In the genomic region with DNA sequence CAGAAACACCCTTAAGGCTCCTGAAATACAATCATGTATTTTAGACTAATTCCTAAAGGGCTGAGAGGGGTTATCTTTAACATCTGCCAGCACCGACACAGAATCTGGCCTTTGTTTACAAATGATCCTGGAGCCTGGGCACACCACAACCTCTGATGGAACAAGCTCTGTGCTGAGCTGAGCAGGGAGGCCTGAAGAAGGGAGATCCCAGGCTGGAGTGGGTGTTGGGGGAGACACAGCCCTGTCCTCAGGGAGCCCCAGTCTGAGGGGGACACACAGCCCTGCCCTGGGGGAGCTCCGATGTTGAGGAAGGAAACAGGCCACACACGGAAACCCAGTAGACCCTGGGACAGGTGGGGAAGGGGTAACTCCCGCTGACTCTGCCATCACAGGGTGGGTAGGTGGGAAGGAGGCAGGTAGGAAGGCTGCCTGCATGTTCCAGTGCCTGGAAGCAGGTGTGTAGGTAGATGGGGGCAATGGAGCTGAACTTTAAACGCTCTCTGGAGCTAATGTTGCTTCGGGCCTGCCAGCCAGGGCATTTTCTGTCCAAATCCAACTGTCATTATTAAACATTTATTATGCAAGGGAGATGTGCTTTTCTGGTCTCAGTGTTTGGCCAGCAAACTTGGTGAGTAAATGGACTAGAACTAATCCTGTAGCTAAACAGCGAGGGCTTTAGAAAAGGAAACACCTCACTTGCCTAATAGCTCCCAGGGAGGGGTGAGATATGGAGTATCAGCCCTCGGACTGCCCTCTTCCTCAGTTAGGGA, we compare ENCODE assay signal across 14 cellular contexts.
DNase-seq lines count a peak whose midpoint lies in the region; TF ChIP-seq lines count a peak whose summit lies in the region.
"Had no signal": no experiment of that assay in that cellular context is flagged by ENCODE, and none has a peak within 500 bp of the region (broad histone marks: within the 10 kb centered on the region; RNA-seq: fewer than 3 reads in every experiment).

No MANE protein-coding gene starts in this region.

- H3K27ac ChIP-seq in BLaER1 (no peak overlapping the region), esophagus (ENCODE audit: low read depth in 2 of 2, low read length in 1 of 2) (peak overlapping the region; percentile 31 to 40)
- H3K27ac ChIP-seq: lower lobe of right lung had no signal

- DNase-seq in NCI-H1092 (lab: John Stamatoyannopoulos, UW): peak; percentile 66
- no peak for DNase-seq in NCI-H1436 (lab: John Stamatoyannopoulos, UW)
- DNase-seq in activated T-cell treated with anti-CD3 and anti-CD28 coated beads, Interleukin-2, amount 50 U/mL, for 48 hours: no peak
- no peak for DNase-seq in HCEC 1CT
- no peak for DNase-seq in GOT3 (lab: John Stamatoyannopoulos, UW)
- DNase-seq: hippocampal formation, lower lobe of right lung, NCI-H1105, SIG-M5, trophoblast cell had no signal

- H3K4me1 Mint-ChIP-seq in nephron: peaks cover 47% of the 10 kb centered on the region
- H3K4me1 Mint-ChIP-seq: activated naive CD4-positive, alpha-beta T cell treated with anti-CD3 and anti-CD28 coated beads, Interleukin-2, amount 50 U/mL, for 24 hours had no signal

- H3K4me3 Mint-ChIP-seq in nephron: no peak overlapping the region
- H3K4me3 Mint-ChIP-seq: activated naive CD4-positive, alpha-beta T cell treated with anti-CD3 and anti-CD28 coated beads, Interleukin-2, amount 50 U/mL, for 24 hours had no signal

- no peak for TF ChIP-seq CTCF in nephron (IDR thresholded peaks at IDR 0.05; ENCODE audit: unreplicated experiment in 3 of 3)

- H3K27me3 ChIP-seq in BLaER1 (no peaks in the 10 kb centered on the region), esophagus (ENCODE audit: control insufficient read depth in 1 of 2, insufficient read depth in 2 of 2, low read length in 2 of 2) (no peaks in the 10 kb centered on the region)

- no peaks in the 10 kb centered on the region for H3K9me3 Mint-ChIP-seq in nephron
- H3K9me3 Mint-ChIP-seq: activated naive CD4-positive, alpha-beta T cell treated with anti-CD3 and anti-CD28 coated beads, Interleukin-2, amount 50 U/mL, for 24 hours had no signal

- H3K4me3 ChIP-seq in BLaER1 (no peak overlapping the region), esophagus (ENCODE audit: low read depth in 1 of 2, low read length in 2 of 2) (no peak overlapping the region)
- H3K4me3 ChIP-seq: lower lobe of right lung had no signal

- no peak overlapping the region for H3K9ac ChIP-seq in BLaER1

- H3K9me3 ChIP-seq in BLaER1 (peaks cover 6% of the 10 kb centered on the region; the same call in 1 of the 2 replicates), esophagus (ENCODE audit: control insufficient read depth in 2 of 2, insufficient read depth in 1 of 2, low read depth in 1 of 2, low read length in 1 of 2) (peaks cover 0 to 2% of the 10 kb centered on the region in 2 donors)
- H3K9me3 ChIP-seq: lower lobe of right lung had no signal

- H3K36me3 ChIP-seq in BLaER1 (no peaks in the 10 kb centered on the region), esophagus (ENCODE audit: control insufficient read depth in 2 of 2, insufficient read depth in 2 of 2, low read length in 1 of 2) (no peaks in the 10 kb centered on the region)
- H3K36me3 ChIP-seq: lower lobe of right lung had no signal

- H3K27me3 Mint-ChIP-seq in nephron (ENCODE audit: low read depth): peaks cover 49% of the 10 kb centered on the region
- H3K27me3 Mint-ChIP-seq: activated naive CD4-positive, alpha-beta T cell treated with anti-CD3 and anti-CD28 coated beads, Interleukin-2, amount 50 U/mL, for 24 hours had no signal

- H4K20me1 ChIP-seq in BLaER1: no peaks in the 10 kb centered on the region

- peak overlapping the region; percentile 69 to 83 (median 74) for H3K27ac Mint-ChIP-seq in nephron
- H3K27ac Mint-ChIP-seq: activated naive CD4-positive, alpha-beta T cell treated with anti-CD3 and anti-CD28 coated beads, Interleukin-2, amount 50 U/mL, for 24 hours had no signal

- H3K4me1 ChIP-seq in BLaER1 (peaks cover 47% of the 10 kb centered on the region), esophagus (ENCODE audit: control insufficient read depth in 2 of 2, insufficient read depth in 2 of 2, low read length in 1 of 2) (peaks cover 0 to 8% of the 10 kb centered on the region in 2 donors)
- H3K4me1 ChIP-seq: lower lobe of right lung had no signal

- no peaks in the 10 kb centered on the region for H3K36me3 Mint-ChIP-seq in nephron (ENCODE audit: low read depth)
- H3K36me3 Mint-ChIP-seq: activated naive CD4-positive, alpha-beta T cell treated with anti-CD3 and anti-CD28 coated beads, Interleukin-2, amount 50 U/mL, for 24 hours had no signal

- 38 to 58% methylated on average over 8 of the region's 8 CpGs for WGBS in esophagus, 2 donors

- H3K4me2 ChIP-seq in BLaER1: peak overlapping the region; percentile 54
